ENCODE assay signal across 1 cellular context in genomic region chr20:51541189-51542032, GRCh38.
TF ChIP-seq lines count a peak whose summit lies in the region.

No MANE protein-coding gene starts in this region.

TF ChIP-seq in HepG2, 621 proteins besides CTCF, POLR2A, EP300 and RAD21 (continued from another document and continues in another):
- TF ChIP-seq AHDC1 (CRISPR knock-in tag; IDR thresholded peaks at IDR 0.05; ENCODE audit: borderline replicate concordance) (peak; percentile 14; the same call in 1 of the 2 replicates), JUN (CRISPR knock-in tag; IDR thresholded peaks at IDR 0.05) (peak; percentile 31; the same call in 1 of the 2 replicates), RAD51 (IDR thresholded peaks at IDR 0.05; ENCODE audit: borderline replicate concordance) (no peak), ZNF333 (CRISPR knock-in tag; IDR thresholded peaks at IDR 0.05; ENCODE audit: borderline replicate concordance) (0 out of 2 replicates have a peak, but pooled peaks have one; percentile 6), KIAA2018 (CRISPR knock-in tag; IDR thresholded peaks at IDR 0.05; ENCODE audit: borderline replicate concordance) (0 out of 2 replicates have a peak, but pooled peaks have one; percentile 19), ZNF629 (CRISPR knock-in tag; conservative IDR thresholded peaks at IDR 0.05) (peak; percentile 68; the same call in 1 of the 2 replicates), FOSL2 (CRISPR knock-in tag; IDR thresholded peaks at IDR 0.05) (peak; percentile 40), IKZF1 (IDR thresholded peaks at IDR 0.05) (no peak), ZNF556 (CRISPR knock-in tag; IDR thresholded peaks at IDR 0.05; ENCODE audit: borderline replicate concordance) (peak; percentile 79), MTA3 (CRISPR knock-in tag; IDR thresholded peaks at IDR 0.05) (no peak), ZNF318 (CRISPR knock-in tag; IDR thresholded peaks at IDR 0.05) (peak; percentile 91; the same call in 1 of the 2 replicates), MXD1 (CRISPR knock-in tag; IDR thresholded peaks at IDR 0.05) (no peak; the same call in 1 of the 2 replicates), NR2C2 (CRISPR knock-in tag; IDR thresholded peaks at IDR 0.05; ENCODE audit: borderline replicate concordance) (peak; percentile 29; the same call in 1 of the 2 replicates), EZH2 (conservative IDR thresholded peaks at IDR 0.05; ENCODE audit: low read depth, low read length) (no peak), DPF2 (CRISPR knock-in tag; IDR thresholded peaks at IDR 0.05; ENCODE audit: borderline replicate concordance, low read depth) (peak; percentile 71; the same call in 1 of the 2 replicates), ZNF7 (CRISPR knock-in tag; IDR thresholded peaks at IDR 0.05) (no peak), HOXA5 (CRISPR knock-in tag; IDR thresholded peaks at IDR 0.05) (0 out of 2 replicates have a peak, but pooled peaks have one; percentile 25), ZNF512B (CRISPR knock-in tag; IDR thresholded peaks at IDR 0.05; ENCODE audit: borderline replicate concordance) (peak; percentile 75), KLF6 (CRISPR knock-in tag; IDR thresholded peaks at IDR 0.05) (0 out of 2 replicates have a peak, but pooled peaks have one; percentile 39), ISL2 (CRISPR knock-in tag; IDR thresholded peaks at IDR 0.05) (peak; percentile 50; the same call in 1 of the 2 replicates), ZNF543 (CRISPR knock-in tag; IDR thresholded peaks at IDR 0.05) (0 out of 2 replicates have a peak, but pooled peaks have one; percentile 82), BHLHE40 (IDR thresholded peaks at IDR 0.05; ENCODE audit: low read length) (peak; percentile 73), ZNF580 (CRISPR knock-in tag; IDR thresholded peaks at IDR 0.05; ENCODE audit: borderline replicate concordance, low read depth) (peak; percentile 66; the same call in 1 of the 2 replicates), RFXAP (CRISPR knock-in tag; IDR thresholded peaks at IDR 0.05; ENCODE audit: borderline replicate concordance) (peak; percentile 63; the same call in 1 of the 2 replicates)
